Comparison of ENCODE assay signal across 8 cellular contexts in genomic region chr1:150551784-150552691, GRCh38. TPM values are rescaled to one million over a fixed set of nuclear protein-coding genes. Genes with fewer than 3 reads are reported as not detected.
DNase-seq lines count a peak whose midpoint lies in the region; ATAC-seq, FAIRE-seq and TF ChIP-seq lines count a peak whose summit lies in the region.

No MANE protein-coding gene starts in this region.

- intact Hi-C loops in Calu3 (cut with micrococcal nuclease; ENCODE audit: unreplicated experiment) = no loop called here

- peak overlapping the region; percentile 68; the same call in 1 of the 2 replicates for H2BK12ac ChIP-seq in H1 (ENCODE audit: low read depth, low read length)

- H2BK15ac ChIP-seq in H1 (ENCODE audit: low read length) (peak overlapping the region; percentile 40; the same call in 1 of the 2 replicates), mesendoderm (replicated peaks; ENCODE audit: low read depth) (no peak overlapping the region)

- H3K9me3 Mint-ChIP-seq in Calu3 (ENCODE audit: low read depth, unreplicated experiment) = no peaks in the 10 kb centered on the region

- CTCF ChIA-PET in Calu3 (lab: Charles Lee) (interaction anchor here (1.3 to 2.0 kb wide), 2 partner anchors 8 to 16 kb away, joined by 4 to 9 read pairs; no protein-coding TSS in a partner anchor), H1 (lab: Charles Lee; ENCODE audit: partially characterized antibody) (interaction anchor here (0.6 to 6.3 kb wide), 6 partner anchors 9 to 973 kb away, joined by 3 to 65 read pairs (median 4); no protein-coding TSS in a partner anchor)

- H3K4me3 ChIP-seq in Peyer's patch = no peak overlapping the region
- no peak overlapping the region for H3K4me3 ChIP-seq in H1 (ENCODE audit: extremely low read depth in 1 of 4, insufficient read depth in 2 of 4, low read depth in 3 of 4, low read length in 4 of 4)
- H3K4me3 ChIP-seq in mesendoderm (ENCODE audit: low read length) = no peak overlapping the region
- H3K4me3 ChIP-seq in upper lobe of left lung = peak overlapping the region in 1 of 4 donors; percentile 19

- H3K18ac ChIP-seq in H1 (ENCODE audit: extremely low read depth, low read length) = no peak overlapping the region; the same call in 1 of the 2 replicates
- H3K18ac ChIP-seq in mesendoderm (ENCODE audit: low read length) = no peak overlapping the region

- H3K4me1 ChIP-seq in Peyer's patch (peaks cover 0 to 28% (median 10%) of the 10 kb centered on the region in 4 donors), H1 (replicated peaks in 1 of 4; ENCODE audit: control insufficient read depth in 3 of 4, insufficient read depth in 4 of 4, low read length in 3 of 4) (peaks cover 2 to 21% (median 12%) of the 10 kb centered on the region in 4 experiments), mesendoderm (ENCODE audit: control insufficient read depth, low read depth, low read length) (no peaks in the 10 kb centered on the region), upper lobe of left lung (peaks cover 45 to 62% (median 52%) of the 10 kb centered on the region in 4 donors)

- H3K79me2 ChIP-seq in H1 (ENCODE audit: control insufficient read depth in 1 of 2, insufficient read depth in 2 of 2, low read length in 2 of 2) = no peaks in the 10 kb centered on the region
- H3K79me2 ChIP-seq in mesendoderm (ENCODE audit: control insufficient read depth, insufficient read depth, low read length) = no peaks in the 10 kb centered on the region

- TF ChIP-seq RAD21 in H1 (IDR thresholded peaks at IDR 0.05 in 1 of 2, conservative IDR thresholded peaks at IDR 0.05 in 1 of 2; ENCODE audit: low read depth in 2 of 2, low read length in 2 of 2) = no peak

- H4K91ac ChIP-seq in H1 (replicated peaks; ENCODE audit: insufficient read length, low read length) = no peak overlapping the region

- H2AK5ac ChIP-seq in H1 (ENCODE audit: low read depth, low read length) = no peak overlapping the region
- H2AK5ac ChIP-seq in mesendoderm (ENCODE audit: low read length) = no peak overlapping the region

- H2AFZ ChIP-seq in H1 (ENCODE audit: low read length) = no peak overlapping the region

- H3K27ac ChIP-seq in Peyer's patch (peak overlapping the region; percentile 65 to 82 (median 74)), H1 (ENCODE audit: low read depth, low read length) (no peak overlapping the region), mesendoderm (ENCODE audit: low read depth, low read length) (no peak overlapping the region), upper lobe of left lung (peak overlapping the region; percentile 84 to 91 (median 88))

- H3K36me3 ChIP-seq in Peyer's patch = peaks cover 0 to 7% (median 0%) of the 10 kb centered on the region in 3 donors
- H3K36me3 ChIP-seq in H1 (ENCODE audit: control insufficient read depth in 2 of 4, insufficient read depth in 4 of 4, low read length in 3 of 4) = peaks cover 0 to 4% (median 2%) of the 10 kb centered on the region in 4 experiments; a peak in 2 of 8 replicates
- H3K36me3 ChIP-seq in mesendoderm (ENCODE audit: control insufficient read depth, insufficient read depth, low read length) = no peaks in the 10 kb centered on the region
- peaks cover 0 to 29% (median 13%) of the 10 kb centered on the region in 4 donors for H3K36me3 ChIP-seq in upper lobe of left lung

- H3K14ac ChIP-seq in H1 (ENCODE audit: insufficient read length) = no peak overlapping the region

- TF ChIP-seq CTCF in Calu3 (IDR thresholded peaks at IDR 0.05; ENCODE audit: unreplicated experiment) (no peak), Peyer's patch (IDR thresholded peaks at IDR 0.05) (no peak), H1 (IDR thresholded peaks at IDR 0.05; ENCODE audit: control extremely low read depth in 1 of 3, insufficient read depth in 1 of 3, low read depth in 1 of 3, low read length in 3 of 3) (no peak), upper lobe of left lung (IDR thresholded peaks at IDR 0.05) (no peak)

- no peak overlapping the region for H2BK20ac ChIP-seq in H1 (ENCODE audit: low read length)

- no peak for TF ChIP-seq EP300 in H1 (IDR thresholded peaks at IDR 0.05; ENCODE audit: borderline replicate concordance in 1 of 2, low read depth in 2 of 2, low read length in 2 of 2)
- TF ChIP-seq EP300 in upper lobe of left lung (IDR thresholded peaks at IDR 0.05) = peak in 2 of 4 donors; percentile 70 to 90

- H4K5ac ChIP-seq in H1 (ENCODE audit: insufficient read length, low read depth, low read length) (no peak overlapping the region), mesendoderm (ENCODE audit: low read length) (no peak overlapping the region)

- H4K8ac ChIP-seq in H1 (ENCODE audit: extremely low read depth, insufficient read depth, low read length) (no peak overlapping the region), mesendoderm (ENCODE audit: low read depth, low read length) (no peak overlapping the region)

- no peaks in the 10 kb centered on the region for H3K27me3 ChIP-seq in Peyer's patch
- peaks cover 0 to 19% (median 10%) of the 10 kb centered on the region in 4 experiments; a peak in 5 of 7 replicates for H3K27me3 ChIP-seq in H1 (replicated peaks in 1 of 4; ENCODE audit: control insufficient read depth in 3 of 4, extremely low read depth in 1 of 4, insufficient read depth in 3 of 4, low read length in 3 of 4)
- H3K27me3 ChIP-seq in mesendoderm (ENCODE audit: insufficient read depth, low read length, poor library complexity) = no peaks in the 10 kb centered on the region
- no peaks in the 10 kb centered on the region for H3K27me3 ChIP-seq in upper lobe of left lung

- H3K79me1 ChIP-seq in H1 (ENCODE audit: low read depth, low read length) = 0 out of 2 replicates have a peak, but pooled peaks cover 3% of the 10 kb centered on the region
- no peaks in the 10 kb centered on the region for H3K79me1 ChIP-seq in mesendoderm (ENCODE audit: low read length)

- H3K23me2 ChIP-seq in H1 (ENCODE audit: low read depth, low read length) = peaks cover 5% of the 10 kb centered on the region; the same call in 1 of the 2 replicates

- TF ChIP-seq POLR2A in Peyer's patch (IDR thresholded peaks at IDR 0.05) (no peak), H1 (IDR thresholded peaks at IDR 0.05; ENCODE audit: control extremely low read depth in 1 of 2, low read depth in 2 of 2, low read length in 2 of 2) (peak in 1 of 2 experiments; percentile 46; a peak in 1 of 3 replicates), upper lobe of left lung (IDR thresholded peaks at IDR 0.05) (peak in 1 of 4 donors; percentile 60)

- H3K4me3 Mint-ChIP-seq in Calu3 (ENCODE audit: low read depth, unreplicated experiment) = peak overlapping the region; percentile 30

- H3K23ac ChIP-seq in H1 (ENCODE audit: insufficient read length) = no peak overlapping the region
- H3K23ac ChIP-seq in mesendoderm (ENCODE audit: low read length) = no peak overlapping the region

- ATAC-seq in upper lobe of left lung (ENCODE audit: low FRiP score in 2 of 2) (peak; percentile 72 to 74), GM19351 (IDR thresholded peaks at IDR 0.05; ENCODE audit: unreplicated experiment) (no peak)

- peak overlapping the region; percentile 67 for H3K27ac Mint-ChIP-seq in Calu3 (ENCODE audit: unreplicated experiment)

- H2BK120ac ChIP-seq in H1 (replicated peaks; ENCODE audit: low read depth, low read length) (peak overlapping the region; percentile 43), mesendoderm (ENCODE audit: low read depth, low read length) (no peak overlapping the region)

- H3K56ac ChIP-seq in H1 (replicated peaks; ENCODE audit: insufficient read length, low read depth, low read length) (no peak overlapping the region), mesendoderm (ENCODE audit: low read length) (peak overlapping the region; percentile 6)

- FAIRE-seq in H1 (lab: Jason Lieb, UNC) = no peak

- 71% methylated on average over 9 of the region's 10 CpGs; no CpG with 5 or more reads in 1 of the 2 experiments for WGBS in H1 (ENCODE audit: extremely low coverage in 1 of 2, insufficient coverage in 1 of 2, insufficient read length in 1 of 2, insufficient replicate concordance in 2 of 2, low coverage in 1 of 2, low lambda C conversion rate in 2 of 2, missing lambda C conversion rate in 1 of 2), 2 experiments
- WGBS in mesendoderm (ENCODE audit: extremely low coverage, insufficient coverage, low lambda C conversion rate) = no CpG with 5 or more reads among the region's 10 CpGs
- WGBS in upper lobe of left lung, 2 donors = 19 to 23% methylated on average over 10 of the region's 10 CpGs

- POLR2A ChIA-PET in H1 (lab: Charles Lee; ENCODE audit: partially characterized antibody) = interaction anchor here (1.2 to 43.7 kb wide), 5 partner anchors 9 to 188 kb away, joined by 7 to 1380 read pairs (median 79); partner anchors contain the start of genes ENSA, MCL1 and RPRD2

- DNase-seq in Calu3 (peak; percentile 59), Peyer's patch (peak; percentile 51 to 87 (median 64)), H1 (ENCODE audit: low read depth in 1 of 2, low spot score in 2 of 2) (no peak), mesendoderm (peak; percentile 77), upper lobe of left lung (peak; percentile 87 to 93), NCI-H2107 (lab: John Stamatoyannopoulos, UW) (no peak)
- no peak for DNase-seq in stimulated activated naive CD4-positive, alpha-beta T cell (lab: John Stamatoyannopoulos, UW)

- 0 out of 2 replicates have a peak overlapping the region, but pooled peaks have one; percentile 15 for H2BK5ac ChIP-seq in H1 (ENCODE audit: low read depth, low read length)
- no peak overlapping the region for H2BK5ac ChIP-seq in mesendoderm (ENCODE audit: low read length)

- H3K9ac ChIP-seq in H1 (replicated peaks in 1 of 4; ENCODE audit: extremely low read depth in 1 of 4, low read depth in 3 of 4, low read length in 3 of 4) (no peak overlapping the region), mesendoderm (ENCODE audit: low read length) (no peak overlapping the region)

- peaks cover 63% of the 10 kb centered on the region for H3K36me3 Mint-ChIP-seq in Calu3 (ENCODE audit: insufficient read depth, unreplicated experiment)

- peaks cover 1 to 4% of the 10 kb centered on the region in 2 experiments for H4K20me1 ChIP-seq in H1 (replicated peaks in 1 of 2; ENCODE audit: control insufficient read depth in 1 of 2, insufficient read depth in 2 of 2, low read length in 2 of 2)

- H3K9me3 ChIP-seq in Peyer's patch (no peaks in the 10 kb centered on the region), H1 (ENCODE audit: insufficient read depth in 2 of 2, low read depth in 1 of 2, low read length in 1 of 2) (no peaks in the 10 kb centered on the region), upper lobe of left lung (no peaks in the 10 kb centered on the region)

- H3K4ac ChIP-seq in H1 (replicated peaks; ENCODE audit: insufficient read length, low read depth, low read length) (no peak overlapping the region), mesendoderm (ENCODE audit: low read depth, low read length) (no peak overlapping the region)

- peaks cover 14% of the 10 kb centered on the region for H3K27me3 Mint-ChIP-seq in Calu3 (ENCODE audit: unreplicated experiment)

- H3K4me2 ChIP-seq in H1 (ENCODE audit: insufficient read depth in 1 of 2, low read depth in 2 of 2, low read length in 2 of 2) (no peak overlapping the region; a peak in 1 of 4 replicates), mesendoderm (ENCODE audit: low read length) (no peak overlapping the region)

- BruUV-seq in Calu3 (replicated peaks; lab: Mats Ljungman, UMichigan) = no TSS peak

- peaks cover 22% of the 10 kb centered on the region for H3K4me1 Mint-ChIP-seq in Calu3 (ENCODE audit: low read depth, unreplicated experiment)

RNA-seq across cellular contexts. Expression of gene ADAMTSL4, which starts 2.8 kb away (rescaled TPM):
- total RNA-seq in Calu3 (2022) (1.9 and 2.7 TPM in 2 replicates), Peyer's patch (10 to 100 TPM in 3 of 4 donors, 1 to 10 TPM in 1; 2.3 to 28.9 (median 15.3) TPM), upper lobe of left lung (100 to 1,000 TPM in 4 of 6 donors, 10 to 100 TPM in 2; 40.3 to 169 (median 139) TPM)
- 5.3 and 5.4 TPM in 2 replicates for total RNA-seq in H1 (2021; fragmentation: NEBNext Ultra II Directional; extraction: Animal tissue kit (Norgen Biotek cat#: 25700))
- 4.2 and 5.9 TPM in 2 replicates for polyA plus RNA-seq in H1 (2011; rRNA removed)
- 3.1 TPM for polyA plus RNA-seq in H1 (2011; cell fraction: cytosol; rRNA removed)
- 26.7 TPM for polyA plus RNA-seq in H1 (2011; cell fraction: nucleus; rRNA removed)
- polyA plus RNA-seq in H1 (2012, experiment 1 of 2) = 4.9 to 7.2 TPM (median 6.7 TPM) in 4 replicates
- 3.8 TPM for polyA plus RNA-seq in H1 (2012, experiment 2 of 2)
- polyA plus RNA-seq in H1 (2013, experiment 1 of 2) = 9.2 TPM
- 8.1 TPM for polyA plus RNA-seq in H1 (2013, experiment 2 of 2)
- 0.73 and 0.85 TPM in 2 replicates for polyA minus RNA-seq in H1 (2011; rRNA and poly(A)+ RNA removed)
- 2.6 TPM for polyA minus RNA-seq in H1 (2011; cell fraction: cytosol; rRNA and poly(A)+ RNA removed)
- 3.5 TPM for polyA minus RNA-seq in H1 (2011; cell fraction: nucleus; rRNA and poly(A)+ RNA removed)
- polyA plus RNA-seq in mesendoderm (2013, experiment 1 of 2) = 1.8 TPM
- 2.3 TPM for polyA plus RNA-seq in mesendoderm (2013, experiment 2 of 2)

RNA-seq across cellular contexts. Expression of gene MCL1, which starts 27.4 kb away (rescaled TPM):
- total RNA-seq in Calu3 (2022) (261 and 262 TPM in 2 replicates), Peyer's patch (100 to 1,000 TPM; 102 to 154 (median 140) TPM), upper lobe of left lung (100 to 1,000 TPM; 188 to 580 (median 425) TPM)
- total RNA-seq in H1 (2021; fragmentation: NEBNext Ultra II Directional; extraction: Animal tissue kit (Norgen Biotek cat#: 25700)) = 196 and 218 TPM in 2 replicates
- 57.5 and 61.1 TPM in 2 replicates for polyA plus RNA-seq in H1 (2011; rRNA removed)
- polyA plus RNA-seq in H1 (2011; cell fraction: cytosol; rRNA removed) = 78.4 TPM
- polyA plus RNA-seq in H1 (2011; cell fraction: nucleus; rRNA removed) = 85.5 TPM
- polyA plus RNA-seq in H1 (2012, experiment 1 of 2) = 93.2 to 159 TPM (median 119 TPM) in 4 replicates
- 18.8 TPM for polyA plus RNA-seq in H1 (2012, experiment 2 of 2)
- polyA plus RNA-seq in H1 (2013, experiment 1 of 2) = 116 TPM
- polyA plus RNA-seq in H1 (2013, experiment 2 of 2) = 123 TPM
- polyA minus RNA-seq in H1 (2011; rRNA and poly(A)+ RNA removed) = 104 and 119 TPM in 2 replicates
- 98.4 TPM for polyA minus RNA-seq in H1 (2011; cell fraction: cytosol; rRNA and poly(A)+ RNA removed)
- polyA minus RNA-seq in H1 (2011; cell fraction: nucleus; rRNA and poly(A)+ RNA removed) = 171 TPM
- polyA plus RNA-seq in mesendoderm (2013, experiment 1 of 2) = 146 TPM
- polyA plus RNA-seq in mesendoderm (2013, experiment 2 of 2) = 147 TPM

RNA-seq across cellular contexts. Expression of gene FALEC, which starts 36.5 kb away (rescaled TPM):
- 0.71 TPM in 1 of 2 replicates, not detected in the other for total RNA-seq in Calu3 (2022)
- not detected for total RNA-seq in Peyer's patch
- total RNA-seq in H1 (2021; fragmentation: NEBNext Ultra II Directional; extraction: Animal tissue kit (Norgen Biotek cat#: 25700)) = 1.1 TPM in 1 of 2 replicates, not detected in the other
- not detected in 2 replicates for polyA plus RNA-seq in H1 (2011; rRNA removed)
- polyA plus RNA-seq in H1 (2011; cell fraction: cytosol; rRNA removed) = 0.19 TPM
- not detected for polyA plus RNA-seq in H1 (2011; cell fraction: nucleus; rRNA removed)
- 0.36 to 1.0 TPM (median 0.75 TPM) in 4 replicates for polyA plus RNA-seq in H1 (2012, experiment 1 of 2)
- not detected for polyA plus RNA-seq in H1 (2012, experiment 2 of 2)
- polyA plus RNA-seq in H1 (2013, experiment 1 of 2) = 0.45 TPM
- 0.11 TPM for polyA plus RNA-seq in H1 (2013, experiment 2 of 2)
- 0.57 TPM in 1 of 2 replicates, not detected in the other for polyA minus RNA-seq in H1 (2011; rRNA and poly(A)+ RNA removed)
- polyA minus RNA-seq in H1 (2011; cell fraction: cytosol; rRNA and poly(A)+ RNA removed) = not detected
- polyA minus RNA-seq in H1 (2011; cell fraction: nucleus; rRNA and poly(A)+ RNA removed) = not detected
- polyA plus RNA-seq in mesendoderm (2013, experiment 1 of 2) = not detected
- polyA plus RNA-seq in mesendoderm (2013, experiment 2 of 2) = 0.24 TPM
- total RNA-seq in upper lobe of left lung = 1 to 10 TPM in 1 of 6 donors, not detected in 5; 4.2 TPM

RNA-seq across cellular contexts. Expression of gene ECM1, which starts 44.1 kb away (rescaled TPM):
- total RNA-seq in Calu3 (2022) (1.6 and 2.8 TPM in 2 replicates), Peyer's patch (10 to 100 TPM in 2 of 4 donors, 1 to 10 TPM in 2; 1.4 to 11.6 (median 9.6) TPM), upper lobe of left lung (10 to 100 TPM in 3 of 6 donors, 1 to 10 TPM in 3; 2.2 to 21.1 (median 14.4) TPM)
- 0.73 and 0.95 TPM in 2 replicates for total RNA-seq in H1 (2021; fragmentation: NEBNext Ultra II Directional; extraction: Animal tissue kit (Norgen Biotek cat#: 25700))
- 0.98 and 1.1 TPM in 2 replicates for polyA plus RNA-seq in H1 (2011; rRNA removed)
- 1.0 TPM for polyA plus RNA-seq in H1 (2011; cell fraction: cytosol; rRNA removed)
- polyA plus RNA-seq in H1 (2011; cell fraction: nucleus; rRNA removed) = 5.8 TPM
- polyA plus RNA-seq in H1 (2012, experiment 1 of 2) = 0.83 to 1.3 TPM (median 1.2 TPM) in 4 replicates
- 0.63 TPM for polyA plus RNA-seq in H1 (2012, experiment 2 of 2)
- 0.81 TPM for polyA plus RNA-seq in H1 (2013, experiment 1 of 2)
- polyA plus RNA-seq in H1 (2013, experiment 2 of 2) = 0.87 TPM
- 0.32 and 0.37 TPM in 2 replicates for polyA minus RNA-seq in H1 (2011; rRNA and poly(A)+ RNA removed)
- not detected for polyA minus RNA-seq in H1 (2011; cell fraction: cytosol; rRNA and poly(A)+ RNA removed)
- 1.7 TPM for polyA minus RNA-seq in H1 (2011; cell fraction: nucleus; rRNA and poly(A)+ RNA removed)
- polyA plus RNA-seq in mesendoderm (2013, experiment 1 of 2) = 1.3 TPM
- 1.1 TPM for polyA plus RNA-seq in mesendoderm (2013, experiment 2 of 2)

Comparison
In these comparisons a context has a peak if more than half of its experiments do, and no peak if none do; other contexts are left out.
1. DNase-seq: peak in Calu3 (single experiment), Peyer's patch (3 of 3), mesendoderm (single experiment) and upper lobe of left lung (2 of 2); none in H1 (0 of 2), NCI-H2107 (single experiment) and stimulated activated naive CD4-positive, alpha-beta T cell (0 of 6).
2. H3K27ac ChIP-seq: peak in Peyer's patch (4 of 4) and upper lobe of left lung (4 of 4); none in H1 (single experiment) and mesendoderm (single experiment).